ENCODE assay signal across 20 cellular contexts in the genomic region with DNA sequence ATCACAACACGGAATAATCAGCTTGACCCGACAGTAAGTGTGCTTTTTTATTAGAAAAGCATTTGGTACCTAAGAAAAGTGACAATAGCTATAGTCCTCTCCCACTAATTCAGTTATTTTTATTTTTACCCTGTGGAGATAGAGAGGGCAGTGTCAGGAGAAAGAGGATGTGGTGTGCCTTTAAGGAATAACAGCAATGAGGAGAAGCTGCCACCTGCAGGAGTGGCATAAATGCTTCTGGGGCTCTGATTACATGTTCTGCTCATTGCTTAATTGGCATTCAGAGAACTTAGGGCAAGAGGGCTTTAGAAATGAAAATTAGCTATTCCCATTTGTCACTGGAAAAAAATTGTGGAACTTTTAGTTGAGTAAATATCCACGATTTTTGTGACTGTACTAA.
A peak's percentile ranks its signal among the peaks of the same experiment; 100 is the strongest.
DNase-seq lines count a peak whose midpoint lies in the region; ATAC-seq and TF ChIP-seq lines count a peak whose summit lies in the region.
"Had no signal": no experiment of that assay in that cellular context is flagged by ENCODE, and none has a peak within 500 bp of the region (broad histone marks: within the 10 kb centered on the region; RNA-seq: fewer than 3 reads in every experiment).

No MANE protein-coding gene starts in this region.

- no peaks in the 10 kb centered on the region for H3K27me3 Mint-ChIP-seq in activated naive CD4-positive, alpha-beta T cell treated with anti-CD3 and anti-CD28 coated beads for 36 hours (ENCODE audit: low read depth)
- H3K27me3 Mint-ChIP-seq: activated T-cell treated with anti-CD3 and anti-CD28 coated beads, Interleukin-2, amount 50 U/mL, for 24 hours; naive thymus-derived CD4-positive, alpha-beta T cell; type B pancreatic cell had no signal

- no peaks in the 10 kb centered on the region for H3K9me3 Mint-ChIP-seq in activated naive CD4-positive, alpha-beta T cell treated with anti-CD3 and anti-CD28 coated beads for 36 hours
- H3K9me3 Mint-ChIP-seq: activated T-cell treated with anti-CD3 and anti-CD28 coated beads, Interleukin-2, amount 50 U/mL, for 24 hours; naive thymus-derived CD4-positive, alpha-beta T cell; type B pancreatic cell had no signal

- no peaks in the 10 kb centered on the region for H3K27me3 ChIP-seq in heart right ventricle
- H3K27me3 ChIP-seq: cardiac muscle cell had no signal

- H3K36me3 ChIP-seq in heart right ventricle: peaks cover 0 to 55% (median 9%) of the 10 kb centered on the region in 9 donors

- intact Hi-C loops in heart right ventricle (cut with DNase I): loop anchor here in 5 of 10 donors (10.0 kb wide), 4 partner anchors 87 to 827 kb away; a partner anchor contains a TSS
- intact Hi-C loops in activated naive CD4-positive, alpha-beta T cell treated with anti-CD3 and anti-CD28 coated beads for 36 hours (cut with micrococcal nuclease): no loop called here

- no peak overlapping the region for H3K27ac ChIP-seq in heart right ventricle
- H3K27ac ChIP-seq: cardiac muscle cell had no signal

- H3K36me3 Mint-ChIP-seq in activated naive CD4-positive, alpha-beta T cell treated with anti-CD3 and anti-CD28 coated beads for 36 hours (ENCODE audit: low read depth): peaks cover 9% of the 10 kb centered on the region

- H3K4me1 ChIP-seq in heart right ventricle: peaks cover 0 to 9% (median 0%) of the 10 kb centered on the region in 9 donors

- CTCF ChIA-PET in activated naive CD4-positive, alpha-beta T cell treated with anti-CD3 and anti-CD28 coated beads for 36 hours (lab: Charles Lee): interaction anchor here (1.9 kb wide), 1 partner anchor 11 kb away, joined by 8 read pairs; no protein-coding TSS in a partner anchor

- ATAC-seq in heart right ventricle: peak in 4 of 8 donors; percentile 42 to 63 (median 58)
- ATAC-seq in HG02852 (IDR thresholded peaks at IDR 0.05; ENCODE audit: unreplicated experiment): no peak
- ATAC-seq: activated CD4-positive, CD25-positive, alpha-beta regulatory T cell treated with anti-CD3 and anti-CD28 coated beads, Interleukin-2, amount 50 U/mL, for 24 hours; HepG2; naive thymus-derived CD4-positive, alpha-beta T cell had no signal

- no peak overlapping the region for H3K27ac Mint-ChIP-seq in activated naive CD4-positive, alpha-beta T cell treated with anti-CD3 and anti-CD28 coated beads for 36 hours
- H3K27ac Mint-ChIP-seq: activated T-cell treated with anti-CD3 and anti-CD28 coated beads, Interleukin-2, amount 50 U/mL, for 24 hours; type B pancreatic cell had no signal

- no peaks in the 10 kb centered on the region for H3K4me1 Mint-ChIP-seq in activated naive CD4-positive, alpha-beta T cell treated with anti-CD3 and anti-CD28 coated beads for 36 hours (ENCODE audit: low read depth)

- peak in 6 of 9 donors; percentile 18 to 42 (median 28) for TF ChIP-seq CTCF in heart right ventricle (IDR thresholded peaks at IDR 0.05)

- H3K4me3 ChIP-seq in heart right ventricle: no peak overlapping the region
- H3K4me3 ChIP-seq: cardiac muscle cell had no signal

- H3K9me3 ChIP-seq in heart right ventricle: no peaks in the 10 kb centered on the region

- peak in 2 of 3 experiments; percentile 11 to 36 for DNase-seq in NCI-H1417 (lab: John Stamatoyannopoulos, UW)
- DNase-seq in NCI-H1417 treated with DMSO at 0.1 percent for 48 hours (lab: John Stamatoyannopoulos, UW): no peak
- peak; percentile 10 for DNase-seq in M059J (ENCODE audit: low read depth)
- DNase-seq in RPMI7951 (ENCODE audit: low read depth): peak; percentile 9
- no peak for DNase-seq in heart right ventricle
- no peak for DNase-seq in stimulated activated CD4-positive, alpha-beta T cell treated with anti-CD3 and anti-CD28 coated beads, Interleukin-1b, Interleukin-23, amount 100 ng/mL, for 48 hours
- no peak for DNase-seq in activated naive CD4-positive, alpha-beta T cell treated with anti-CD3 and anti-CD28 coated beads for 36 hours
- DNase-seq: activated T-cell treated with anti-CD3 and anti-CD28 coated beads, Interleukin-2, amount 50 U/mL, for 24 hours; DMS79; glutamatergic neuron; mesenchymal stem cell; naive thymus-derived CD4-positive, alpha-beta T cell; NCI-H345; RPMI8226; T-helper 9 cell had no signal

- no peak overlapping the region for H3K4me3 Mint-ChIP-seq in activated naive CD4-positive, alpha-beta T cell treated with anti-CD3 and anti-CD28 coated beads for 36 hours
- H3K4me3 Mint-ChIP-seq: activated T-cell treated with anti-CD3 and anti-CD28 coated beads, Interleukin-2, amount 50 U/mL, for 24 hours; naive thymus-derived CD4-positive, alpha-beta T cell; type B pancreatic cell had no signal

- 91% methylated on average over 3 of the region's 3 CpGs for WGBS in heart right ventricle, 2 donors

Comparison
In these comparisons a context has a peak if more than half of its experiments do, and no peak if none do; other contexts are left out.
1. DNase-seq: peak in NCI-H1417 (2 of 3), M059J (single experiment) and RPMI7951 (single experiment); none in NCI-H1417 treated with DMSO at 0.1 percent for 48 hours (single experiment), heart right ventricle (0 of 2), stimulated activated CD4-positive, alpha-beta T cell treated with anti-CD3 and anti-CD28 coated beads, Interleukin-1b, Interleukin-23, amount 100 ng/mL, for 48 hours (single experiment) and activated naive CD4-positive, alpha-beta T cell treated with anti-CD3 and anti-CD28 coated beads for 36 hours (single experiment).